26 cellular contexts compared by ENCODE assay signal in the genomic region with DNA sequence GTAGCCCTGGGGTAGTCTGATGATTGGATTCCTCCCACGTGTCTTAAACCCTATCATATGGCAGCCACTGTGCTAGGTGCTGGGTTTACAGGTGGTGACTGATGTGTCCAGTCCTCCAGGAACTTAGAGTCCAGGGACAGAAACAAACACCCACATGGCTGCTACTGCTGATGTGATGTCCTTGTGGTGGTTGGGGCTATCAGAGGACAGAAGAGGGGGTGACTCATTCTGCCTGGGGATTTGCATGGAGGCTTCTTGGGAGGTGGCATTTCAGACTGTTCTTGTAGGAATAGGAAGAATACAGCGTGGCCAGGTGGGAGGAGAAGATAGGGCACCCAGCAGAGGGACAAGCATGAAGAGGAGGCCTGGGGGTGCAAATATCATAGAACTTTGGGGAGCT. TPM values are rescaled to one million over a fixed set of nuclear protein-coding genes. Genes with fewer than 3 reads are reported as not detected.
DNase-seq lines count a peak whose midpoint lies in the region; ATAC-seq and TF ChIP-seq lines count a peak whose summit lies in the region.
"Had no signal": no experiment of that assay in that cellular context is flagged by ENCODE, and none has a peak within 500 bp of the region (broad histone marks: within the 10 kb centered on the region; RNA-seq: fewer than 3 reads in every experiment).

No MANE protein-coding gene starts in this region.

- no peak for TF ChIP-seq CTCF in right atrium auricular region (IDR thresholded peaks at IDR 0.05)
- TF ChIP-seq CTCF in adrenal gland (IDR thresholded peaks at IDR 0.05): no peak
- no peak for TF ChIP-seq CTCF in progenitor cell of endocrine pancreas (IDR thresholded peaks at IDR 0.05; ENCODE audit: unreplicated experiment)
- TF ChIP-seq CTCF in dorsolateral prefrontal cortex (IDR thresholded peaks at IDR 0.05 in 54 of 56, conservative IDR thresholded peaks at IDR 0.05 in 2 of 56; ENCODE audit: low read depth in 1 of 56, partially characterized antibody in 56 of 56): no peak

- H3K27me3 ChIP-seq in right atrium auricular region (no peaks in the 10 kb centered on the region), adrenal gland (no peaks in the 10 kb centered on the region), dorsolateral prefrontal cortex (no peaks in the 10 kb centered on the region)

- no peak overlapping the region for H3K27ac Mint-ChIP-seq in progenitor cell of endocrine pancreas

- H3K36me3 Mint-ChIP-seq in progenitor cell of endocrine pancreas (ENCODE audit: insufficient read depth): peaks cover under 1% of the 10 kb centered on the region

- intact Hi-C loops in Right ventricle myocardium inferior (cut with DNase I) (no loop called here), adrenal gland (cut with DNase I) (no loop called here), dorsolateral prefrontal cortex (cut with DNase I) (no loop called here)

- H3K36me3 ChIP-seq in right atrium auricular region (no peaks in the 10 kb centered on the region), adrenal gland (replicated peaks in 1 of 2) (no peaks in the 10 kb centered on the region)
- H3K36me3 ChIP-seq: SJCRH30 had no signal

- DNase-seq in right atrium auricular region (ENCODE audit: low spot score) (peak; percentile 21), Right ventricle myocardium inferior (ENCODE audit: missing footprints) (no peak), adrenal gland (peak in 5 of 7 donors; percentile 40 to 56 (median 49)), mesenteric fat pad (ENCODE audit: low spot score) (peak; percentile 30), progenitor cell of endocrine pancreas (ENCODE audit: low spot score, unreplicated experiment) (no peak), dorsolateral prefrontal cortex (no peak)
- DNase-seq: Calu3; CD8-positive, alpha-beta memory T cell; DMS153; GDM1; H7; KG1; NCI-H1092 treated with DMSO at 0.1 percent for 48 hours; NCI-H146; NCI-H2029; NCI-H226; NCI-H510A treated with DMSO at 0.1 percent for 48 hours; NCI-H774; NK-92 treated with Interleukin-12 subunit alpha and Interleukin-12 subunit beta, amount 100 ng/mL, for 24 hours; SJCRH30 had no signal

- WGBS in adrenal gland, 4 donors: 54 to 69% (median 63%) methylated on average over 2 of the region's 2 CpGs

- H3K4me3 ChIP-seq in right atrium auricular region (no peak overlapping the region), adrenal gland (no peak overlapping the region), dorsolateral prefrontal cortex (no peak overlapping the region)
- H3K4me3 ChIP-seq: SJCRH30 had no signal

- H3K27me3 Mint-ChIP-seq in progenitor cell of endocrine pancreas: peaks cover 59% of the 10 kb centered on the region

- H3K4me1 Mint-ChIP-seq in progenitor cell of endocrine pancreas (ENCODE audit: low read depth): no peaks in the 10 kb centered on the region
- H3K4me1 Mint-ChIP-seq: CD8-positive, alpha-beta memory T cell had no signal

- H3K4me1 ChIP-seq in right atrium auricular region (no peaks in the 10 kb centered on the region), adrenal gland (replicated peaks in 1 of 2) (no peaks in the 10 kb centered on the region)
- H3K4me1 ChIP-seq: SJCRH30 had no signal

- no peaks in the 10 kb centered on the region for H3K9me3 ChIP-seq in right atrium auricular region
- no peaks in the 10 kb centered on the region for H3K9me3 ChIP-seq in adrenal gland (replicated peaks in 1 of 3)
- H3K9me3 ChIP-seq: SJCRH30 had no signal

- no peak overlapping the region for H3K4me3 Mint-ChIP-seq in progenitor cell of endocrine pancreas (ENCODE audit: low read depth)
- H3K4me3 Mint-ChIP-seq: CD8-positive, alpha-beta memory T cell had no signal

- no peak for TF ChIP-seq POLR2A in adrenal gland (IDR thresholded peaks at IDR 0.05)

- ATAC-seq in Right ventricle myocardium inferior (no peak), GM18520 (IDR thresholded peaks at IDR 0.05; ENCODE audit: unreplicated experiment) (no peak), HG03139 (IDR thresholded peaks at IDR 0.05; ENCODE audit: unreplicated experiment) (no peak)
- ATAC-seq: Panc1 had no signal

- H3K9me3 Mint-ChIP-seq in progenitor cell of endocrine pancreas (ENCODE audit: low read depth): peaks cover 5% of the 10 kb centered on the region

- H3K27ac ChIP-seq in right atrium auricular region: no peak overlapping the region
- no peak overlapping the region for H3K27ac ChIP-seq in adrenal gland
- no peak overlapping the region for H3K27ac ChIP-seq in dorsolateral prefrontal cortex
- H3K27ac ChIP-seq: C4-2B, HL-60, SJCRH30 had no signal

RNA-seq across cellular contexts. Expression of a gene that starts 9.8 kb away (rescaled TPM):
- total RNA-seq in right atrium auricular region (1 to 10 TPM; 1.5 to 1.6 TPM), Right ventricle myocardium inferior (0.22 TPM), adrenal gland (10 to 100 TPM in 5 of 8 donors, 1 to 10 TPM in 3; 7.3 to 29.8 (median 12.7) TPM), mesenteric fat pad (0.51 TPM), progenitor cell of endocrine pancreas (not detected in 2 replicates), dorsolateral prefrontal cortex (1 to 10 TPM in 2 of 120 experiments, under 1 TPM in 15, not detected in 103; 0.42 to 1.3 (median 0.59) TPM)
- 10 to 100 TPM in 2 of 3 donors, 1 to 10 TPM in 1; 3.1 to 40.7 (median 11.5) TPM for polyA plus RNA-seq in adrenal gland
- total RNA-seq: CD8-positive, alpha-beta memory T cell; H7; SJCRH30 had no signal
- polyA plus RNA-seq: CD8-positive, alpha-beta memory T cell had no signal

RNA-seq across cellular contexts. Expression of a gene that starts 15.2 kb away (rescaled TPM):
- 1 to 10 TPM in 1 of 2 donors, under 1 TPM in 1; 0.52 to 4.3 TPM for total RNA-seq in right atrium auricular region
- total RNA-seq in Right ventricle myocardium inferior: 0.27 TPM
- 1 to 10 TPM in 5 of 8 donors, under 1 TPM in 2, not detected in 1; 0.87 to 9.2 (median 1.1) TPM for total RNA-seq in adrenal gland
- polyA plus RNA-seq in adrenal gland: 1 to 10 TPM in 1 of 3 donors, under 1 TPM in 2; 0.30 to 2.8 (median 0.32) TPM
- 0.29 TPM for total RNA-seq in mesenteric fat pad
- not detected in 2 replicates for total RNA-seq in progenitor cell of endocrine pancreas
- 1 to 10 TPM in 2 of 120 experiments, under 1 TPM in 21, not detected in 97; 0.21 to 1.4 (median 0.52) TPM for total RNA-seq in dorsolateral prefrontal cortex
- total RNA-seq: Calu3; CD8-positive, alpha-beta memory T cell; H7; SJCRH30 had no signal
- polyA plus RNA-seq: AG04450; CD8-positive, alpha-beta memory T cell had no signal

RNA-seq across cellular contexts. Expression of a gene that starts 28.7 kb away (rescaled TPM):
- 1 to 10 TPM in 1 of 2 donors, under 1 TPM in 1; 0.82 to 2.4 TPM for total RNA-seq in right atrium auricular region
- total RNA-seq in Right ventricle myocardium inferior: 1.3 TPM
- 1 to 10 TPM in 1 of 8 donors, under 1 TPM in 5, not detected in 2; 0.35 to 1.8 (median 0.56) TPM for total RNA-seq in adrenal gland
- polyA plus RNA-seq in adrenal gland: 1 to 10 TPM in 1 of 3 donors, under 1 TPM in 2; 0.16 to 1.7 (median 0.30) TPM
- 0.96 TPM for total RNA-seq in mesenteric fat pad
- not detected in 2 replicates for total RNA-seq in progenitor cell of endocrine pancreas
- 1 to 10 TPM in 117 of 120 experiments, under 1 TPM in 3; 0.56 to 4.8 (median 2.4) TPM for total RNA-seq in dorsolateral prefrontal cortex
- total RNA-seq: H7 had no signal

RNA-seq across cellular contexts. Expression of a gene that starts 48.9 kb away (rescaled TPM):
- 10 to 100 TPM; 17.0 to 25.7 TPM for total RNA-seq in right atrium auricular region
- 21.5 TPM for total RNA-seq in Right ventricle myocardium inferior
- 10 to 100 TPM; 30.4 to 59.9 (median 45.8) TPM for total RNA-seq in adrenal gland
- polyA plus RNA-seq in adrenal gland: 10 to 100 TPM in 1 of 3 donors, 1 to 10 TPM in 2; 2.6 to 65.1 (median 9.7) TPM
- total RNA-seq in mesenteric fat pad: 24.2 TPM
- 45.0 and 63.3 TPM in 2 replicates for total RNA-seq in progenitor cell of endocrine pancreas
- 10 to 100 TPM; 36.7 to 71.1 (median 58.3) TPM for total RNA-seq in dorsolateral prefrontal cortex

RNA-seq across cellular contexts. Expression of a gene that starts 50.7 kb away (rescaled TPM):
- total RNA-seq in right atrium auricular region (under 1 TPM; 0.11 to 0.31 TPM), Right ventricle myocardium inferior (0.30 TPM), adrenal gland (under 1 TPM in 5 of 8 donors, not detected in 3; 0.14 to 0.68 (median 0.29) TPM), mesenteric fat pad (0.19 TPM), progenitor cell of endocrine pancreas (0.60 and 0.64 TPM in 2 replicates), dorsolateral prefrontal cortex (1 to 10 TPM in 1 of 120 experiments, under 1 TPM in 57, not detected in 62; 0.12 to 1.1 (median 0.26) TPM)
- polyA plus RNA-seq in adrenal gland: under 1 TPM in 2 of 3 donors, not detected in 1; 0.03 to 0.88 TPM
- polyA plus RNA-seq: CD8-positive, alpha-beta memory T cell had no signal

Comparison
In these comparisons a context has a peak if more than half of its experiments do, and no peak if none do; other contexts are left out.
1. DNase-seq: peak in right atrium auricular region (single experiment), adrenal gland (5 of 7) and mesenteric fat pad (single experiment); none in Right ventricle myocardium inferior (single experiment), progenitor cell of endocrine pancreas (single experiment) and dorsolateral prefrontal cortex (0 of 10).